ENCODE assay signal across 1 cellular context in genomic region chr19:4121815-4122214, GRCh38.
TF ChIP-seq lines count a peak whose summit lies in the region.

No MANE protein-coding gene starts in this region.

TF ChIP-seq in A549, 52 proteins besides CTCF, POLR2A, EP300 and RAD21 (continued from another document):
- TF ChIP-seq REST (IDR thresholded peaks at IDR 0.05) (no peak), ATOH8 (CRISPR knock-in tag; IDR thresholded peaks at IDR 0.05; ENCODE audit: low read depth) (no peak), GATA3 (IDR thresholded peaks at IDR 0.05; ENCODE audit: borderline replicate concordance) (no peak), HEYL (CRISPR knock-in tag; IDR thresholded peaks at IDR 0.05) (no peak), CBX2 (IDR thresholded peaks at IDR 0.05; ENCODE audit: borderline replicate concordance, low read depth) (no peak), FOSB (CRISPR knock-in tag; IDR thresholded peaks at IDR 0.05) (no peak), CBX8 (IDR thresholded peaks at IDR 0.05) (no peak), MYC (IDR thresholded peaks at IDR 0.05; ENCODE audit: borderline replicate concordance, low read length) (no peak), BCL3 (IDR thresholded peaks at IDR 0.05) (no peak), USF2 (IDR thresholded peaks at IDR 0.05) (no peak), EHF (CRISPR knock-in tag; IDR thresholded peaks at IDR 0.05) (no peak), SREBF2 (IDR thresholded peaks at IDR 0.05) (no peak), JUNB (IDR thresholded peaks at IDR 0.05) (no peak), CHD2 (IDR thresholded peaks at IDR 0.05; ENCODE audit: low read length, partially characterized antibody) (no peak), JUN (IDR thresholded peaks at IDR 0.05) (no peak), RFX5 (IDR thresholded peaks at IDR 0.05) (no peak), BHLHE40 (IDR thresholded peaks at IDR 0.05; ENCODE audit: low read depth, low read length) (no peak)
